1 cellular context compared by ENCODE assay signal in the genomic region with DNA sequence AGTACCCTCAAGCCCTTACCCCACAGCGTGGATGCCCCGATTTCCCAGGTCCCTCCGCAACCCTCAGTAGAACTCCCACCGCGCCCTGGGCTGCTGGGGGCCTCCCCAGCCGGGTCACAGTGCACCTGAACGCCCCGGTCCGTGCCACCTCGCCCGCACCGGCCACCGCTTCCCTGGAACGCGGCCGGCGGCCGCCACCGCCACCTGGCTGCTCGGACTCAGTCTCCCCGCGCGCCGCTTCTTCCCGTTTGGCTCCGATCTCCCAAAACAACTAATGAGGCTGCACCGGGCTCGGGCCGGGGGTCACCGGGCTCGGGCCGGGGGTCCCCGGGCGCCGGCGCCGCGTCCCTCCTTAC.
TF ChIP-seq lines count a peak whose summit lies in the region.

No MANE protein-coding gene starts in this region.

TF ChIP-seq in GM23338, 12 proteins besides CTCF, POLR2A, EP300 and RAD21 (continued from another document):
- TF ChIP-seq, protein P1, sequence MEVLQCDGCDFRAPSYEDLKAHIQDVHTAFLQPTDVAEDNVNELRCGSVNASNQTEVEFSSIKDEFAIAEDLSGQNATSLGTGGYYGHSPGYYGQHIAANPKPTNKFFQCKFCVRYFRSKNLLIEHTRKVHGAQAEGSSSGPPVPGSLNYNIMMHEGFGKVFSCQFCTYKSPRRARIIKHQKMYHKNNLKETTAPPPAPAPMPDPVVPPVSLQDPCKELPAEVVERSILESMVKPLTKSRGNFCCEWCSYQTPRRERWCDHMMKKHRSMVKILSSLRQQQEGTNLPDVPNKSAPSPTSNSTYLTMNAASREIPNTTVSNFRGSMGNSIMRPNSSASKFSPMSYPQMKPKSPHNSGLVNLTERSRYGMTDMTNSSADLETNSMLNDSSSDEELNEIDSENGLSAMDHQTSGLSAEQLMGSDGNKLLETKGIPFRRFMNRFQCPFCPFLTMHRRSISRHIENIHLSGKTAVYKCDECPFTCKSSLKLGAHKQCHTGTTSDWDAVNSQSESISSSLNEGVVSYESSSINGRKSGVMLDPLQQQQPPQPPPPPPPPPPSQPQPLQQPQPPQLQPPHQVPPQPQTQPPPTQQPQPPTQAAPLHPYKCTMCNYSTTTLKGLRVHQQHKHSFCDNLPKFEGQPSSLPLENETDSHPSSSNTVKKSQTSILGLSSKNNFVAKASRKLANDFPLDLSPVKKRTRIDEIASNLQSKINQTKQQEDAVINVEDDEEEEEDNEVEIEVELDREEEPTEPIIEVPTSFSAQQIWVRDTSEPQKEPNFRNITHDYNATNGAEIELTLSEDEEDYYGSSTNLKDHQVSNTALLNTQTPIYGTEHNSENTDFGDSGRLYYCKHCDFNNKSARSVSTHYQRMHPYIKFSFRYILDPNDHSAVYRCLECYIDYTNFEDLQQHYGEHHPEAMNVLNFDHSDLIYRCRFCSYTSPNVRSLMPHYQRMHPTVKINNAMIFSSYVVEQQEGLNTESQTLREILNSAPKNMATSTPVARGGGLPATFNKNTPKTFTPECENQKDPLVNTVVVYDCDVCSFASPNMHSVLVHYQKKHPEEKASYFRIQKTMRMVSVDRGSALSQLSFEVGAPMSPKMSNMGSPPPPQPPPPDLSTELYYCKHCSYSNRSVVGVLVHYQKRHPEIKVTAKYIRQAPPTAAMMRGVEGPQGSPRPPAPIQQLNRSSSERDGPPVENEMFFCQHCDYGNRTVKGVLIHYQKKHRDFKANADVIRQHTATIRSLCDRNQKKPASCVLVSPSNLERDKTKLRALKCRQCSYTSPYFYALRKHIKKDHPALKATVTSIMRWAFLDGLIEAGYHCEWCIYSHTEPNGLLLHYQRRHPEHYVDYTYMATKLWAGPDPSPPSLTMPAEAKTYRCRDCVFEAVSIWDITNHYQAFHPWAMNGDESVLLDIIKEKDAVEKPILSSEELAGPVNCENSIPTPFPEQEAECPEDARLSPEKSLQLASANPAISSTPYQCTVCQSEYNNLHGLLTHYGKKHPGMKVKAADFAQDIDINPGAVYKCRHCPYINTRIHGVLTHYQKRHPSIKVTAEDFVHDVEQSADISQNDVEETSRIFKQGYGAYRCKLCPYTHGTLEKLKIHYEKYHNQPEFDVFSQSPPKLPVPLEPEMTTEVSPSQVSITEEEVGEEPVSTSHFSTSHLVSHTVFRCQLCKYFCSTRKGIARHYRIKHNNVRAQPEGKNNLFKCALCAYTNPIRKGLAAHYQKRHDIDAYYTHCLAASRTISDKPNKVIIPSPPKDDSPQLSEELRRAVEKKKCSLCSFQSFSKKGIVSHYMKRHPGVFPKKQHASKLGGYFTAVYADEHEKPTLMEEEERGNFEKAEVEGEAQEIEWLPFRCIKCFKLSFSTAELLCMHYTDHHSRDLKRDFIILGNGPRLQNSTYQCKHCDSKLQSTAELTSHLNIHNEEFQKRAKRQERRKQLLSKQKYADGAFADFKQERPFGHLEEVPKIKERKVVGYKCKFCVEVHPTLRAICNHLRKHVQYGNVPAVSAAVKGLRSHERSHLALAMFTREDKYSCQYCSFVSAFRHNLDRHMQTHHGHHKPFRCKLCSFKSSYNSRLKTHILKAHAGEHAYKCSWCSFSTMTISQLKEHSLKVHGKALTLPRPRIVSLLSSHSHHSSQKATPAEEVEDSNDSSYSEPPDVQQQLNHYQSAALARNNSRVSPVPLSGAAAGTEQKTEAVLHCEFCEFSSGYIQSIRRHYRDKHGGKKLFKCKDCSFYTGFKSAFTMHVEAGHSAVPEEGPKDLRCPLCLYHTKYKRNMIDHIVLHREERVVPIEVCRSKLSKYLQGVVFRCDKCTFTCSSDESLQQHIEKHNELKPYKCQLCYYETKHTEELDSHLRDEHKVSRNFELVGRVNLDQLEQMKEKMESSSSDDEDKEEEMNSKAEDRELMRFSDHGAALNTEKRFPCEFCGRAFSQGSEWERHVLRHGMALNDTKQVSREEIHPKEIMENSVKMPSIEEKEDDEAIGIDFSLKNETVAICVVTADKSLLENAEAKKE (CRISPR knock-in tag; IDR thresholded peaks at IDR 0.05): no peak
- no peak for TF ChIP-seq JUNB (IDR thresholded peaks at IDR 0.05; ENCODE audit: unreplicated experiment)
- TF ChIP-seq POLR2AphosphoS5 (IDR thresholded peaks at IDR 0.05; ENCODE audit: low read depth): no peak
- no peak for TF ChIP-seq CREB1 (CRISPR knock-in tag; IDR thresholded peaks at IDR 0.05; ENCODE audit: low read depth)
- no peak for TF ChIP-seq STAT1 (IDR thresholded peaks at IDR 0.05; ENCODE audit: unreplicated experiment)
- no peak for TF ChIP-seq EZH2 (IDR thresholded peaks at IDR 0.05; ENCODE audit: low read depth, unreplicated experiment)
